Comparison of ENCODE assay signal across 17 cellular contexts in genomic region chr14:61229475-61229888, GRCh38. TPM values are rescaled to one million over a fixed set of nuclear protein-coding genes. Genes with fewer than 3 reads are reported as not detected.
A peak's percentile ranks its signal among the peaks of the same experiment; 100 is the strongest.
DNase-seq lines count a peak whose midpoint lies in the region; ATAC-seq and TF ChIP-seq lines count a peak whose summit lies in the region.
"Had no signal": no experiment of that assay in that cellular context is flagged by ENCODE, and none has a peak within 500 bp of the region (broad histone marks: within the 10 kb centered on the region; RNA-seq: fewer than 3 reads in every experiment).

No MANE protein-coding gene starts in this region.

- CTCF ChIA-PET in HEK293T (lab: Yijun Ruan, JAX), result interaction anchor here (0.7 to 1.3 kb wide), 3 partner anchors 12 to 38 kb away, joined by 3 to 7 read pairs (median 3); no protein-coding TSS in a partner anchor
- CTCF ChIA-PET in WTC11 (lab: Charles Lee), result no interaction called here
- CTCF ChIA-PET in activated naive CD4-positive, alpha-beta T cell treated with anti-CD3 and anti-CD28 coated beads, Interleukin-2, amount 10 ng/mL, durations not matched to agents 7 days and 5 days (lab: Charles Lee), result no interaction called here

- DNase-seq in HEK293T (ENCODE audit: extremely low spot score) (peak; percentile 19), NCI-H2107 (lab: John Stamatoyannopoulos, UW) (peak; percentile 95), WTC11 (ENCODE audit: low spot score) (no peak), prostate gland (ENCODE audit: low spot score) (peak; percentile 24), D341Med (ENCODE audit: low spot score) (no peak), endothelial cell (ENCODE audit: low spot score) (no peak), CD1c-positive myeloid dendritic cell (ENCODE audit: extremely low spot score) (no peak)
- DNase-seq in activated naive CD4-positive, alpha-beta T cell treated with anti-CD3 and anti-CD28 coated beads, Interleukin-2, amount 10 ng/mL, durations not matched to agents 7 days and 5 days, result no peak
- DNase-seq: activated CD4-positive, alpha-beta T cell treated with anti-CD3 and anti-CD28 coated beads, Interleukin-2, amount 10 ng/mL, durations not matched to agents 7 days and 5 days; activated T-cell treated with anti-CD3 and anti-CD28 coated beads, Interleukin-2, amount 50 U/mL, for 72 hours; AML-193; occipital lobe; transverse colon had no signal

- no peak overlapping the region for H3K27ac Mint-ChIP-seq in WTC11
- H3K27ac Mint-ChIP-seq in endothelial cell (ENCODE audit: unreplicated experiment), result no peak overlapping the region
- no peak overlapping the region for H3K27ac Mint-ChIP-seq in activated naive CD4-positive, alpha-beta T cell treated with anti-CD3 and anti-CD28 coated beads, Interleukin-2, amount 10 ng/mL, durations not matched to agents 7 days and 5 days
- H3K27ac Mint-ChIP-seq: activated CD4-positive, alpha-beta T cell treated with anti-CD3 and anti-CD28 coated beads, Interleukin-2, amount 10 ng/mL, durations not matched to agents 7 days and 5 days; activated T-cell treated with anti-CD3 and anti-CD28 coated beads, Interleukin-2, amount 50 U/mL, for 72 hours; memory B cell; T-helper 2 cell treated with Interferon-gamma antibody and Interleukin-4, amounts not matched to agents 5 μg/mL and 100 μg/mL, for 36 hours had no signal

- no peaks in the 10 kb centered on the region for H3K4me1 ChIP-seq in prostate gland (replicated peaks)
- H3K4me1 ChIP-seq: transverse colon had no signal

- intact Hi-C loops in prostate gland (cut with DNase I), result no loop called here

- H3K27me3 Mint-ChIP-seq in WTC11 (ENCODE audit: low read depth), result no peaks in the 10 kb centered on the region; the same call in 1 of the 2 replicates
- H3K27me3 Mint-ChIP-seq in endothelial cell (ENCODE audit: unreplicated experiment), result peaks cover 1% of the 10 kb centered on the region
- peaks cover 31% of the 10 kb centered on the region for H3K27me3 Mint-ChIP-seq in activated naive CD4-positive, alpha-beta T cell treated with anti-CD3 and anti-CD28 coated beads, Interleukin-2, amount 10 ng/mL, durations not matched to agents 7 days and 5 days

- no peak overlapping the region for H3K4me3 ChIP-seq in prostate gland
- H3K4me3 ChIP-seq: transverse colon had no signal

- no peaks in the 10 kb centered on the region for H3K9me3 ChIP-seq in prostate gland
- H3K9me3 ChIP-seq: transverse colon had no signal

- no peak for TF ChIP-seq POLR2A in prostate gland (IDR thresholded peaks at IDR 0.05)

- TF ChIP-seq CTCF in WTC11 (IDR thresholded peaks at IDR 0.05) (no peak), prostate gland (IDR thresholded peaks at IDR 0.05) (no peak), endothelial cell (IDR thresholded peaks at IDR 0.05; ENCODE audit: unreplicated experiment) (no peak)

- H3K36me3 Mint-ChIP-seq in WTC11 (no peaks in the 10 kb centered on the region), endothelial cell (ENCODE audit: low read depth, unreplicated experiment) (no peaks in the 10 kb centered on the region)
- H3K36me3 Mint-ChIP-seq in activated naive CD4-positive, alpha-beta T cell treated with anti-CD3 and anti-CD28 coated beads, Interleukin-2, amount 10 ng/mL, durations not matched to agents 7 days and 5 days, result no peaks in the 10 kb centered on the region
- H3K36me3 Mint-ChIP-seq: memory B cell had no signal

- H3K4me1 Mint-ChIP-seq in WTC11, result peaks cover 34% of the 10 kb centered on the region
- peaks cover 6% of the 10 kb centered on the region for H3K4me1 Mint-ChIP-seq in endothelial cell (ENCODE audit: unreplicated experiment)
- no peaks in the 10 kb centered on the region for H3K4me1 Mint-ChIP-seq in activated naive CD4-positive, alpha-beta T cell treated with anti-CD3 and anti-CD28 coated beads, Interleukin-2, amount 10 ng/mL, durations not matched to agents 7 days and 5 days
- H3K4me1 Mint-ChIP-seq: activated CD4-positive, alpha-beta T cell treated with anti-CD3 and anti-CD28 coated beads, Interleukin-2, amount 10 ng/mL, durations not matched to agents 7 days and 5 days; memory B cell had no signal

- H3K27ac ChIP-seq in prostate gland, result no peak overlapping the region
- H3K27ac ChIP-seq: transverse colon had no signal

- WGBS in prostate gland, result 22% methylated on average over 6 of the region's 6 CpGs

- H3K36me3 ChIP-seq in prostate gland, result no peaks in the 10 kb centered on the region
- H3K36me3 ChIP-seq: transverse colon had no signal

- POLR2A ChIA-PET in HEK293T (lab: Yijun Ruan, JAX) (no interaction called here), WTC11 (lab: Charles Lee) (no interaction called here)

- H3K9me3 Mint-ChIP-seq in WTC11 (no peaks in the 10 kb centered on the region), endothelial cell (ENCODE audit: unreplicated experiment) (no peaks in the 10 kb centered on the region)
- no peaks in the 10 kb centered on the region for H3K9me3 Mint-ChIP-seq in activated naive CD4-positive, alpha-beta T cell treated with anti-CD3 and anti-CD28 coated beads, Interleukin-2, amount 10 ng/mL, durations not matched to agents 7 days and 5 days
- H3K9me3 Mint-ChIP-seq: activated CD4-positive, alpha-beta T cell treated with anti-CD3 and anti-CD28 coated beads, Interleukin-2, amount 10 ng/mL, durations not matched to agents 7 days and 5 days; activated T-cell treated with anti-CD3 and anti-CD28 coated beads, Interleukin-2, amount 50 U/mL, for 72 hours; memory B cell; T-helper 2 cell treated with Interferon-gamma antibody and Interleukin-4, amounts not matched to agents 5 μg/mL and 100 μg/mL, for 36 hours had no signal

- no peak overlapping the region for H3K4me3 Mint-ChIP-seq in WTC11
- H3K4me3 Mint-ChIP-seq in endothelial cell (ENCODE audit: unreplicated experiment), result no peak overlapping the region
- no peak overlapping the region for H3K4me3 Mint-ChIP-seq in activated naive CD4-positive, alpha-beta T cell treated with anti-CD3 and anti-CD28 coated beads, Interleukin-2, amount 10 ng/mL, durations not matched to agents 7 days and 5 days
- H3K4me3 Mint-ChIP-seq: activated CD4-positive, alpha-beta T cell treated with anti-CD3 and anti-CD28 coated beads, Interleukin-2, amount 10 ng/mL, durations not matched to agents 7 days and 5 days; activated T-cell treated with anti-CD3 and anti-CD28 coated beads, Interleukin-2, amount 50 U/mL, for 72 hours; memory B cell; T-helper 2 cell treated with Interferon-gamma antibody and Interleukin-4, amounts not matched to agents 5 μg/mL and 100 μg/mL, for 36 hours had no signal

- no peaks in the 10 kb centered on the region for H3K27me3 ChIP-seq in prostate gland (replicated peaks; ENCODE audit: insufficient read depth)

- peak; percentile 36; the same call in 1 of the 2 replicates for ATAC-seq in WTC11
- ATAC-seq: activated T-cell treated with anti-CD3 and anti-CD28 coated beads, Interleukin-2, amount 50 U/mL, for 72 hours had no signal

TF ChIP-seq in HEK293T, 16 proteins besides CTCF, POLR2A, EP300 and RAD21:
- TF ChIP-seq ZNF384 (IDR thresholded peaks at IDR 0.05) (no peak), L3MBTL2 (conservative IDR thresholded peaks at IDR 0.05) (peak; percentile 88), FOXA1 (IDR thresholded peaks at IDR 0.05) (no peak), NFRKB (IDR thresholded peaks at IDR 0.05) (no peak), ELF4 (IDR thresholded peaks at IDR 0.05) (no peak), BHLHE40 (IDR thresholded peaks at IDR 0.05; ENCODE audit: borderline replicate concordance) (no peak), ARNT (IDR thresholded peaks at IDR 0.05) (no peak), SUZ12 (IDR thresholded peaks at IDR 0.05) (no peak)
TF ChIP-seq in HEK293T: peak in this region for 1.

TF ChIP-seq in WTC11, 78 proteins besides CTCF, POLR2A, EP300 and RAD21:
- TF ChIP-seq STAT6 (CRISPR knock-in tag; conservative IDR thresholded peaks at IDR 0.05; ENCODE audit: low read depth), result no peak
- peak; percentile 45; the same call in 1 of the 2 replicates for TF ChIP-seq MAX (CRISPR knock-in tag; IDR thresholded peaks at IDR 0.05)

RNA-seq across cellular contexts. Expression of gene TMEM30B, which starts 51.7 kb away (rescaled TPM):
- total RNA-seq in WTC11 (2021) (17.2 to 18.0 TPM (median 17.8 TPM) in 3 replicates), prostate gland (10 to 100 TPM; 57.1 to 98.5 TPM), endothelial cell (ENCODE audit: unreplicated experiment) (0.15 TPM)
- total RNA-seq: Daoy, NCI-H460 had no signal

Comparison
In these comparisons a context has a peak if more than half of its experiments do, and no peak if none do; other contexts are left out.
1. DNase-seq: peak in HEK293T (single experiment), NCI-H2107 (single experiment) and prostate gland (single experiment); none in WTC11 (single experiment), D341Med (single experiment), endothelial cell (single experiment), activated naive CD4-positive, alpha-beta T cell treated with anti-CD3 and anti-CD28 coated beads, Interleukin-2, amount 10 ng/mL, durations not matched to agents 7 days and 5 days (single experiment) and CD1c-positive myeloid dendritic cell (single experiment).
2. RNA of gene TMEM30B, which starts 51.7 kb away (total RNA-seq): 57.1 to 98.5 TPM in prostate gland and 17.2 to 18.0 TPM in WTC11; 0.15 TPM in endothelial cell (single experiment); every median in the first group is over 10 times any median in the second.